22 cellular contexts compared by ENCODE assay signal in genomic region chr7:462173-463103, GRCh38. TPM values are rescaled to one million over a fixed set of nuclear protein-coding genes. Genes with fewer than 3 reads are reported as not detected.
A peak's percentile ranks its signal among the peaks of the same experiment; 100 is the strongest.
DNase-seq lines count a peak whose midpoint lies in the region; ATAC-seq, FAIRE-seq and TF ChIP-seq lines count a peak whose summit lies in the region.
"Had no signal": no experiment of that assay in that cellular context is flagged by ENCODE, and none has a peak within 500 bp of the region (broad histone marks: within the 10 kb centered on the region; RNA-seq: fewer than 3 reads in every experiment).

No MANE protein-coding gene starts in this region.

- peaks cover 4 to 6% of the 10 kb centered on the region in 2 donors for H3K9me3 Mint-ChIP-seq in stimulated activated naive CD8-positive, alpha-beta T cell treated with anti-CD3 and anti-CD28 coated beads, Interleukin-15, amount 100 ng/mL, for 72 hours

- H3K4me1 ChIP-seq in kidney (ENCODE audit: control insufficient read depth in 1 of 2, insufficient read depth in 1 of 2, low read depth in 1 of 2, low read length in 2 of 2), result peaks cover 0 to 19% of the 10 kb centered on the region in 2 donors
- H3K4me1 ChIP-seq: HAP-1 had no signal

- H3K9me3 ChIP-seq in kidney (ENCODE audit: control insufficient read depth in 1 of 2, low read length in 2 of 2), result no peaks in the 10 kb centered on the region
- H3K9me3 ChIP-seq: body of pancreas, HAP-1, heart right ventricle had no signal

- H3K4me3 Mint-ChIP-seq in stimulated activated naive CD8-positive, alpha-beta T cell treated with anti-CD3 and anti-CD28 coated beads, Interleukin-15, amount 100 ng/mL, for 72 hours, result no peak overlapping the region
- H3K4me3 Mint-ChIP-seq: activated naive CD8-positive, alpha-beta T cell treated with anti-CD3 and anti-CD28 coated beads, Interleukin-2, amount 50 U/mL, for 24 hours; nephron progenitor cell had no signal

- no peak overlapping the region for H3K27ac ChIP-seq in kidney (ENCODE audit: low read depth in 2 of 2, low read length in 2 of 2)
- H3K27ac ChIP-seq: BLaER1 treated with 17β-estradiol and CSF1 and Interleukin-3, amounts not matched to agents 10 nM and 100 nM; body of pancreas; heart right ventricle; SK-N-MC had no signal

- H3K36me3 ChIP-seq in kidney (ENCODE audit: control insufficient read depth in 1 of 2, insufficient read depth in 2 of 2, low read length in 2 of 2), result no peaks in the 10 kb centered on the region
- H3K36me3 ChIP-seq: BLaER1 treated with 17β-estradiol and CSF1 and Interleukin-3, amounts not matched to agents 10 nM and 100 nM; HAP-1; heart right ventricle had no signal

- intact Hi-C loops in kidney (cut with DNase I), result no loop called here
- intact Hi-C loops in posterior vena cava (cut with DNase I), result no loop called here
- intact Hi-C loops in lower leg skin (cut with DNase I; ENCODE audit: low total_unique reads), result no loop called here

- H3K4me3 ChIP-seq in kidney (ENCODE audit: low read length in 2 of 2), result no peak overlapping the region
- no peak overlapping the region for H3K4me3 ChIP-seq in lower leg skin (ENCODE audit: low read depth, poor library complexity, severe bottlenecking)
- H3K4me3 ChIP-seq: BLaER1 treated with 17β-estradiol and CSF1 and Interleukin-3, amounts not matched to agents 10 nM and 100 nM; body of pancreas; HAP-1; heart right ventricle; SK-N-MC had no signal

- H3K27me3 Mint-ChIP-seq in stimulated activated naive CD8-positive, alpha-beta T cell treated with anti-CD3 and anti-CD28 coated beads, Interleukin-15, amount 100 ng/mL, for 72 hours, result no peaks in the 10 kb centered on the region
- H3K27me3 Mint-ChIP-seq: activated naive CD8-positive, alpha-beta T cell treated with anti-CD3 and anti-CD28 coated beads, Interleukin-2, amount 50 U/mL, for 24 hours had no signal

- H3K27ac Mint-ChIP-seq in stimulated activated naive CD8-positive, alpha-beta T cell treated with anti-CD3 and anti-CD28 coated beads, Interleukin-15, amount 100 ng/mL, for 72 hours, result no peak overlapping the region
- H3K27ac Mint-ChIP-seq: activated naive CD8-positive, alpha-beta T cell treated with anti-CD3 and anti-CD28 coated beads, Interleukin-2, amount 50 U/mL, for 24 hours; nephron progenitor cell had no signal

- TF ChIP-seq POLR2A in lower leg skin (IDR thresholded peaks at IDR 0.05), result no peak

- 83 to 96% methylated on average over 32 to 48 of the region's 49 CpGs for whole genome bisulfite sequencing in lower leg skin, 2 donors

- FAIRE-seq in kidney (lab: Jason Lieb, UNC), result no peak
- FAIRE-seq: GM12892, RCC 7860 had no signal

- TF ChIP-seq CTCF in kidney (IDR thresholded peaks at IDR 0.05; ENCODE audit: borderline replicate concordance, extremely low read depth, insufficient read depth) (no peak), lower leg skin (IDR thresholded peaks at IDR 0.05) (no peak)

- peak; percentile 10 for ATAC-seq in stimulated activated naive CD8-positive, alpha-beta T cell treated with anti-CD3 and anti-CD28 coated beads, Interleukin-15, amount 100 ng/mL, for 72 hours
- no peak for ATAC-seq in stimulated activated naive CD8-positive, alpha-beta T cell treated with anti-CD3 and anti-CD28 coated beads, Interleukin-15, Interleukin-2, amounts not matched to agents 100 U/mL and 50 U/mL, for 24 hours
- ATAC-seq: activated naive CD8-positive, alpha-beta T cell treated with anti-CD3 and anti-CD28 coated beads, Interleukin-2, amount 50 U/mL, for 24 hours; body of pancreas had no signal

- DNase-seq in stimulated activated naive CD8-positive, alpha-beta T cell treated with anti-CD3 and anti-CD28 coated beads, Interleukin-15, amount 100 ng/mL, for 72 hours, result no peak
- no peak for DNase-seq in stimulated activated naive CD8-positive, alpha-beta T cell treated with anti-CD3 and anti-CD28 coated beads, Interleukin-15, Interleukin-2, amounts not matched to agents 100 U/mL and 50 U/mL, for 24 hours
- peak; percentile 57 for DNase-seq in kidney
- DNase-seq in posterior vena cava (ENCODE audit: low spot score), result peak; percentile 77
- no peak for DNase-seq in T1000 (lab: John Stamatoyannopoulos, UW)
- no peak for DNase-seq in lower leg skin (ENCODE audit: low spot score in 2 of 2)
- DNase-seq in RKO (ENCODE audit: low spot score), result no peak
- DNase-seq: activated CD4-positive, alpha-beta T cell treated with anti-CD3 and anti-CD28 coated beads for 48 hours; activated naive CD8-positive, alpha-beta T cell treated with anti-CD3 and anti-CD28 coated beads, Interleukin-2, amount 50 U/mL, for 24 hours; heart right ventricle; NCI-H1694 treated with DMSO at 0.1 percent for 48 hours; NCI-H2171 treated with DMSO at 0.1 percent for 48 hours; NCI-H526; nephron progenitor cell; stimulated activated CD4-positive, alpha-beta T cell treated with anti-CD3 and anti-CD28 coated beads, Interleukin-1b, Interleukin-23, amount 100 ng/mL, for 48 hours; T-helper 2 cell had no signal

- H3K9ac ChIP-seq in kidney (ENCODE audit: low read length in 2 of 2), result no peak overlapping the region
- H3K9ac ChIP-seq: BLaER1 treated with 17β-estradiol and CSF1 and Interleukin-3, amounts not matched to agents 10 nM and 100 nM had no signal

- H3K4me1 Mint-ChIP-seq in stimulated activated naive CD8-positive, alpha-beta T cell treated with anti-CD3 and anti-CD28 coated beads, Interleukin-15, amount 100 ng/mL, for 72 hours, result no peaks in the 10 kb centered on the region
- H3K4me1 Mint-ChIP-seq: activated naive CD8-positive, alpha-beta T cell treated with anti-CD3 and anti-CD28 coated beads, Interleukin-2, amount 50 U/mL, for 24 hours had no signal

RNA-seq across cellular contexts. Expression of gene PDGFA, which starts 57.2 kb away (rescaled TPM):
- 53.0 TPM for total RNA-seq in kidney
- 14.1 TPM for polyA plus RNA-seq in kidney (ENCODE audit: insufficient read depth, low read depth, low replicate concordance)
- 10 to 100 TPM; 54.1 to 63.1 TPM for total RNA-seq in posterior vena cava
- 10 to 100 TPM; 13.0 to 27.0 (median 20.5) TPM for total RNA-seq in lower leg skin

Comparison
In these comparisons a context has a peak if more than half of its experiments do, and no peak if none do; other contexts are left out.
1. DNase-seq: peak in kidney (single experiment) and posterior vena cava (single experiment); none in stimulated activated naive CD8-positive, alpha-beta T cell treated with anti-CD3 and anti-CD28 coated beads, Interleukin-15, amount 100 ng/mL, for 72 hours (0 of 2), stimulated activated naive CD8-positive, alpha-beta T cell treated with anti-CD3 and anti-CD28 coated beads, Interleukin-15, Interleukin-2, amounts not matched to agents 100 U/mL and 50 U/mL, for 24 hours (single experiment), T1000 (single experiment), lower leg skin (0 of 2) and RKO (single experiment).